In the genomic region with DNA sequence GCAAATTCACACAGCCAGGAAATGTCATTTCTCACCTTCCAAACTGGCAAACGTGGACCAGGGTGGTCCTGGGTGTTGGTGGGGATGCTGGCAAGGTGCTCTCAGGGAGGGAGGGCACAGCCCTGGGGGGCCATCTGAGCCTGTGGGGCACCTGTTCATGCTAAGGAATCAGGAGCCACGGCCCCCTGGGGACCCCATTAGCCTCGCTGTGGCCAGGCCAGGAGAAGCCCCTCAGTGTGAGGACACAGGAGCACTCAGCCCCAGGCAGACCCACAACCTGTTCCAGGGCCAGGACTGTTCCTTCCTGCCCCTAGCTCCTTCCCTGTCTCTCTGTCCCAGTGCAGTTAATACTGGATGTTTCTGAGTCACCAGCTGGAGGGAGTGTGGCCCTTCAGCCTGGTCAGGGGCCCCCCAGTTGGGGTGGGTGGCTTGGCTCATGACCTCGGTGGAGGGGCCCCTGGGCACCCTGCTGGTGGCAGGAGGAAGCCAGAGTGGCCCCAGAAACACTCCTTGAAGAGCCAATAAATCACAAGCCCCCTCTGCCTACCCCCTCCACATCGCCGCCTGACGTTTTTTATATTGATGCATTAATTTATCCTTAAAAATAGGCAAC, we compare ENCODE assay signal across 14 cellular contexts. TPM values are rescaled to one million over a fixed set of nuclear protein-coding genes. Genes with fewer than 3 reads are reported as not detected.
DNase-seq lines count a peak whose midpoint lies in the region; ATAC-seq and TF ChIP-seq lines count a peak whose summit lies in the region.
"Had no signal": no experiment of that assay in that cellular context is flagged by ENCODE, and none has a peak within 500 bp of the region (broad histone marks: within the 10 kb centered on the region; RNA-seq: fewer than 3 reads in every experiment).

No MANE protein-coding gene starts in this region.

- H2BK15ac ChIP-seq in mesendoderm (replicated peaks; ENCODE audit: low read depth), result no peak overlapping the region

- no peak overlapping the region for H2BK5ac ChIP-seq in mesendoderm (ENCODE audit: low read length)

- no peaks in the 10 kb centered on the region for H3K79me2 ChIP-seq in mesendoderm (ENCODE audit: control insufficient read depth, insufficient read depth, low read length)

- H3K4me3 ChIP-seq in AG04450 (ENCODE audit: low read depth, low read length) (no peak overlapping the region), mesendoderm (ENCODE audit: low read length) (no peak overlapping the region)

- peak overlapping the region; percentile 46 for H3K4me3 Mint-ChIP-seq in activated CD8-positive, alpha-beta T cell treated with anti-CD3 and anti-CD28 coated beads, Interleukin-2, amount 10 ng/mL, durations not matched to agents 7 days and 5 days
- peak overlapping the region; percentile 59 for H3K4me3 Mint-ChIP-seq in mesothelial cell of epicardium

- no peak overlapping the region for H3K23ac ChIP-seq in mesendoderm (ENCODE audit: low read length)

- no peak overlapping the region for H3K4ac ChIP-seq in mesendoderm (ENCODE audit: low read depth, low read length)

- no peak overlapping the region for H2AK5ac ChIP-seq in mesendoderm (ENCODE audit: low read length)

- H3K36me3 ChIP-seq in ES-I3 (ENCODE audit: insufficient read depth, low read length), result no peaks in the 10 kb centered on the region
- no peaks in the 10 kb centered on the region for H3K36me3 ChIP-seq in mesendoderm (ENCODE audit: control insufficient read depth, insufficient read depth, low read length)

- peaks cover 11% of the 10 kb centered on the region for H3K27me3 ChIP-seq in AG04450 (ENCODE audit: control insufficient read depth, insufficient read depth, low read length)
- H3K27me3 ChIP-seq in mesendoderm (ENCODE audit: insufficient read depth, low read length, poor library complexity), result no peaks in the 10 kb centered on the region

- no CpG with 5 or more reads among the region's 7 CpGs for WGBS in mesendoderm (ENCODE audit: extremely low coverage, insufficient coverage, low lambda C conversion rate)

- H2BK120ac ChIP-seq in mesendoderm (ENCODE audit: low read depth, low read length), result no peak overlapping the region

- H3K4me2 ChIP-seq in mesendoderm (ENCODE audit: low read length), result no peak overlapping the region

- H4K8ac ChIP-seq in mesendoderm (ENCODE audit: low read depth, low read length), result no peak overlapping the region

- H3K27ac Mint-ChIP-seq in activated CD8-positive, alpha-beta T cell treated with anti-CD3 and anti-CD28 coated beads, Interleukin-2, amount 10 ng/mL, durations not matched to agents 7 days and 5 days, result no peak overlapping the region
- H3K27ac Mint-ChIP-seq in mesothelial cell of epicardium, result peak overlapping the region; percentile 59

- H3K4me1 Mint-ChIP-seq in activated CD8-positive, alpha-beta T cell treated with anti-CD3 and anti-CD28 coated beads, Interleukin-2, amount 10 ng/mL, durations not matched to agents 7 days and 5 days (ENCODE audit: low read depth), result peaks cover 26% of the 10 kb centered on the region
- peaks cover 13% of the 10 kb centered on the region for H3K4me1 Mint-ChIP-seq in mesothelial cell of epicardium

- no peaks in the 10 kb centered on the region for H3K36me3 Mint-ChIP-seq in activated CD8-positive, alpha-beta T cell treated with anti-CD3 and anti-CD28 coated beads, Interleukin-2, amount 10 ng/mL, durations not matched to agents 7 days and 5 days (ENCODE audit: low read depth)
- H3K36me3 Mint-ChIP-seq in mesothelial cell of epicardium, result no peaks in the 10 kb centered on the region
- H3K36me3 Mint-ChIP-seq: CD14-positive monocyte had no signal

- H3K27me3 Mint-ChIP-seq in activated CD8-positive, alpha-beta T cell treated with anti-CD3 and anti-CD28 coated beads, Interleukin-2, amount 10 ng/mL, durations not matched to agents 7 days and 5 days (ENCODE audit: low read depth), result peaks cover 11% of the 10 kb centered on the region
- peaks cover 29% of the 10 kb centered on the region for H3K27me3 Mint-ChIP-seq in mesothelial cell of epicardium (ENCODE audit: low read depth)

- POLR2A ChIA-PET in AG04450 (lab: Yijun Ruan, JAX), result interaction anchor here (0.6 to 0.9 kb wide), 3 partner anchors 10 to 177 kb away, joined by 3 read pairs; no protein-coding TSS in a partner anchor
- POLR2A ChIA-PET in activated CD8-positive, alpha-beta T cell treated with anti-CD3 and anti-CD28 coated beads, Interleukin-2, amount 10 ng/mL, durations not matched to agents 7 days and 5 days (lab: Charles Lee), result interaction anchor here (0.6 to 3.7 kb wide), 4 partner anchors 18 to 184 kb away, joined by 3 to 18 read pairs (median 8); a partner anchor contains a TSS

- no peak for ATAC-seq in activated CD8-positive, alpha-beta T cell treated with anti-CD3 and anti-CD28 coated beads, Interleukin-2, amount 10 ng/mL, durations not matched to agents 7 days and 5 days
- no peak for ATAC-seq in HG02870 (IDR thresholded peaks at IDR 0.05; ENCODE audit: unreplicated experiment)
- no peak for ATAC-seq in HG03025 (IDR thresholded peaks at IDR 0.05; ENCODE audit: low FRiP score, unreplicated experiment)
- ATAC-seq: activated CD4-positive, CD25-positive, alpha-beta regulatory T cell treated with anti-CD3 and anti-CD28 coated beads, Interleukin-2, amount 50 U/mL, for 24 hours had no signal

- DNase-seq in AG04450 (ENCODE audit: low read depth, low spot score) (no peak), mesothelial cell of epicardium (ENCODE audit: low spot score in 2 of 2, unreplicated experiment in 2 of 2) (no peak), mesendoderm (no peak)
- no peak for DNase-seq in activated CD8-positive, alpha-beta T cell treated with anti-CD3 and anti-CD28 coated beads, Interleukin-2, amount 10 ng/mL, durations not matched to agents 7 days and 5 days
- DNase-seq in stimulated activated CD4-positive, alpha-beta T cell treated with anti-CD3 and anti-CD28 coated beads, Interleukin-4, amount 100 ng/mL, for 4 hours, result no peak
- DNase-seq: activated T-cell treated with anti-CD3 and anti-CD28 coated beads, Interleukin-2, amount 50 U/mL, for 48 hours; effector CD4-positive, alpha-beta T cell; NCI-H1105; stimulated activated CD4-positive, alpha-beta T cell treated with anti-CD3 and anti-CD28 coated beads, Interleukin-1b, Interleukin-23, amount 100 ng/mL, for 48 hours had no signal

- no peak overlapping the region for H3K18ac ChIP-seq in mesendoderm (ENCODE audit: low read length)

- H3K9ac ChIP-seq in ES-I3 (ENCODE audit: low read depth, low read length) (peak overlapping the region; percentile 17; the same call in 1 of the 2 replicates), mesendoderm (ENCODE audit: low read length) (no peak overlapping the region)

- no peak overlapping the region for H4K5ac ChIP-seq in mesendoderm (ENCODE audit: low read length)

- CTCF ChIA-PET in AG04450 (lab: Charles Lee), result no interaction called here
- CTCF ChIA-PET in activated CD8-positive, alpha-beta T cell treated with anti-CD3 and anti-CD28 coated beads, Interleukin-2, amount 10 ng/mL, durations not matched to agents 7 days and 5 days (lab: Charles Lee), result interaction anchor here (1.0 kb wide), 1 partner anchor 237 kb away, joined by 3 read pairs; no protein-coding TSS in a partner anchor

- H3K9me3 Mint-ChIP-seq in activated CD8-positive, alpha-beta T cell treated with anti-CD3 and anti-CD28 coated beads, Interleukin-2, amount 10 ng/mL, durations not matched to agents 7 days and 5 days (ENCODE audit: insufficient read depth), result no peaks in the 10 kb centered on the region
- H3K9me3 Mint-ChIP-seq in mesothelial cell of epicardium, result no peaks in the 10 kb centered on the region

- H3K27ac ChIP-seq in AG04450 (ENCODE audit: low read depth, low read length) (peak overlapping the region; percentile 2), mesendoderm (ENCODE audit: low read depth, low read length) (no peak overlapping the region)

- H3K9me3 ChIP-seq in AG04450 (ENCODE audit: control insufficient read depth, insufficient read depth, low read length) (no peaks in the 10 kb centered on the region; the same call in 1 of the 2 replicates), ES-I3 (ENCODE audit: control insufficient read depth, insufficient read depth, low read length) (no peaks in the 10 kb centered on the region)

- H3K79me1 ChIP-seq in mesendoderm (ENCODE audit: low read length), result no peaks in the 10 kb centered on the region

- no peak overlapping the region for H3K56ac ChIP-seq in mesendoderm (ENCODE audit: low read length)

- no peak for TF ChIP-seq CTCF in AG04450 (IDR thresholded peaks at IDR 0.05; ENCODE audit: low read depth, low read length)
- no peak for TF ChIP-seq CTCF in mesothelial cell of epicardium (IDR thresholded peaks at IDR 0.05; ENCODE audit: unreplicated experiment)

- peaks cover 31% of the 10 kb centered on the region; the same call in 1 of the 2 replicates for H3K4me1 ChIP-seq in ES-I3 (ENCODE audit: insufficient read depth, low read length)
- H3K4me1 ChIP-seq in mesendoderm (ENCODE audit: control insufficient read depth, low read depth, low read length), result no peaks in the 10 kb centered on the region

RNA-seq across cellular contexts. Expression of a gene that starts 22.5 kb away (rescaled TPM):
- 2,721 and 3,607 TPM in 2 replicates for polyA plus RNA-seq in AG04450 (2011; rRNA removed)
- polyA minus RNA-seq in AG04450 (2011; rRNA and poly(A)+ RNA removed), result 3,368 and 4,319 TPM in 2 replicates
- 1,000 to 10,000 TPM; 5,147 to 5,318 TPM for total RNA-seq in activated CD8-positive, alpha-beta T cell treated with anti-CD3 and anti-CD28 coated beads, Interleukin-2, amount 10 ng/mL, durations not matched to agents 7 days and 5 days
- 4,391 to 4,678 TPM (median 4,589 TPM) in 3 replicates for total RNA-seq in mesothelial cell of epicardium
- 9,422 TPM for polyA plus RNA-seq in mesendoderm (2013, experiment 1 of 2)
- polyA plus RNA-seq in mesendoderm (2013, experiment 2 of 2), result 9,613 TPM

RNA-seq across cellular contexts. Expression of a gene that starts 38.1 kb away (rescaled TPM):
- polyA plus RNA-seq in AG04450 (2011; rRNA removed), result 0.26 and 0.41 TPM in 2 replicates
- polyA minus RNA-seq in AG04450 (2011; rRNA and poly(A)+ RNA removed), result 1.0 TPM in 1 of 2 replicates, not detected in the other
- total RNA-seq in activated CD8-positive, alpha-beta T cell treated with anti-CD3 and anti-CD28 coated beads, Interleukin-2, amount 10 ng/mL, durations not matched to agents 7 days and 5 days, result under 1 TPM; 0.52 to 0.74 TPM
- 13.0 to 17.3 TPM (median 13.3 TPM) in 3 replicates for total RNA-seq in mesothelial cell of epicardium
- polyA plus RNA-seq in mesendoderm (2013, experiment 1 of 2), result not detected
- polyA plus RNA-seq in mesendoderm (2013, experiment 2 of 2), result not detected
- polyA plus RNA-seq: CD14-positive monocyte had no signal
